ENCODE assay signal across 8 cellular contexts in the genomic region with DNA sequence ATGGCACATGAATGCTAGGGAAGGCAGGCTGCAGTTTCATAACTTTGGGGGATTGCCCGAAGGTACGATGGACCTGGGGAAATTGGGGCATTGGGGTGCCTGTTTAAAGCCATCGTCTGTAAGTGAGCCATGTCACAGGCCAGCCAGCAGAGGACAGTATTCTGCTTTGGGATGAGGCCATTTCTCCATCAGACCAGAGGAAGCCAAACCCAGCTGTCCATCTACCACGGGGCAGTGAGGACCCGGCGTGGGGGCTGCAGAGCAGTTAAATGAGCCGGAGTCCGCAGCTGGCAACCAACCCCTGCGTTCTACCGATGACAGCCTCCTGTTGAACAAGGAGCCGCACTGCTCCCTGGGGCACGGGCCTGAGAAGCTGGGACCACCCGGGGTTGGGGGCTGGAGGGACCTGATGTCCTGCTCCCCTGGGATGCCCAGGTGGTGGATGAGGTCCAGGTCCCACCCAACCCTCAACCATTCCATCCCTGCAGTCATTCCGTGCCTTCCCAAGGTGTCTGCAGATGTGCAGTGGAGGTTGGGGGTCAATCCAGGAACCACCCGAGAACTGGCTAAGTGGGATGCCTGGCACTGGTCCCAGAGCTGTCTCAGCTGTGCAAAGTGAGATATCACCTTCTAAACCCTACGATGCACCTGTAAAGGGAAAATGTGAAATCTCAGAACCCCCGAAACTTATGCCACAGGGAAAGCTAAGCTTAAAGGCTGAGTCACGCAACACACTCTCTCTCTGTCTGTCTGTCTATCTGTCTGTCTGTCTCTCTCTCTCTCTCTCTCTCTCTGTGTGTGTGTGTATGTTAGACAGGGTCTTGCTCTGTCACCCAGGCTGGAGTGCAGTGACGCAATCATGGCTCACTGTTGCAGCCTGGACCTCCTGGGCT. TPM values are rescaled to one million over a fixed set of nuclear protein-coding genes. Genes with fewer than 3 reads are reported as not detected.
DNase-seq lines count a peak whose midpoint lies in the region; ATAC-seq, FAIRE-seq and TF ChIP-seq lines count a peak whose summit lies in the region.

No MANE protein-coding gene starts in this region.

- peak; percentile 63 to 94 (median 88) for TF ChIP-seq CTCF in pancreas (IDR thresholded peaks at IDR 0.05)

- intact Hi-C loops in pancreas (cut with DNase I) = loop anchor here in 2 of 3 donors (5.0 to 10.0 kb wide), 2 partner anchors 156 to 158 kb away; no protein-coding TSS in a partner anchor

- H3K36me3 ChIP-seq in pancreas = no peaks in the 10 kb centered on the region

- no peaks in the 10 kb centered on the region for H3K9me3 Mint-ChIP-seq in activated naive CD4-positive, alpha-beta T cell treated with anti-CD3 and anti-CD28 coated beads, Interleukin-2, amount 50 U/mL, for 72 hours

- H3K27ac Mint-ChIP-seq in activated naive CD4-positive, alpha-beta T cell treated with anti-CD3 and anti-CD28 coated beads, Interleukin-2, amount 50 U/mL, for 72 hours = no peak overlapping the region

- H3K9me3 ChIP-seq in pancreas = no peaks in the 10 kb centered on the region

- no peaks in the 10 kb centered on the region for H3K36me3 Mint-ChIP-seq in activated naive CD4-positive, alpha-beta T cell treated with anti-CD3 and anti-CD28 coated beads, Interleukin-2, amount 50 U/mL, for 72 hours

- ATAC-seq in activated naive CD4-positive, alpha-beta T cell treated with anti-CD3 and anti-CD28 coated beads, Interleukin-2, amount 50 U/mL, for 72 hours = peak; percentile 67 to 71
- ATAC-seq in pancreas (peak; percentile 85 to 98 (median 97)), GM18907 (IDR thresholded peaks at IDR 0.05; ENCODE audit: unreplicated experiment) (no peak)

- 30 to 31% methylated on average over 19 of the region's 19 CpGs for WGBS in pancreas, 2 donors

- H3K27ac ChIP-seq in pancreas = no peak overlapping the region

- FAIRE-seq in RCC 7860 (lab: Jason Lieb, UNC) (no peak), pancreas (lab: Jason Lieb, UNC) (no peak)

- DNase-seq in EL (peak; percentile 60), Kasumi-1 (lab: John Stamatoyannopoulos, UW) (peak; percentile 65 to 77), RCC 7860 (ENCODE audit: low spot score) (peak; percentile 53), glomerular visceral epithelial cell (ENCODE audit: extremely low spot score) (peak; percentile 57), pancreas (peak; percentile 37 to 74 (median 54)), T1000 (lab: John Stamatoyannopoulos, UW) (no peak)
- peak in 1 of 2 donors; percentile 27 for DNase-seq in activated naive CD4-positive, alpha-beta T cell treated with anti-CD3 and anti-CD28 coated beads, Interleukin-2, amount 50 U/mL, for 72 hours (ENCODE audit: low spot score in 2 of 2)

- no peak overlapping the region for H3K4me3 ChIP-seq in pancreas

- no peaks in the 10 kb centered on the region for H3K4me1 ChIP-seq in pancreas

- no peaks in the 10 kb centered on the region for H3K27me3 ChIP-seq in pancreas

RNA-seq across cellular contexts. Expression of a gene that starts 12.1 kb away (rescaled TPM):
- total RNA-seq in activated naive CD4-positive, alpha-beta T cell treated with anti-CD3 and anti-CD28 coated beads, Interleukin-2, amount 50 U/mL, for 72 hours = 10 to 100 TPM; 14.5 to 26.3 TPM
- total RNA-seq in pancreas = 10 to 100 TPM; 21.6 to 32.0 (median 25.1) TPM
- polyA plus RNA-seq in pancreas = 100 to 1,000 TPM in 1 of 2 donors, 10 to 100 TPM in 1; 64.5 to 106 TPM

RNA-seq across cellular contexts. Expression of a gene that starts 48.2 kb away (rescaled TPM):
- 10 to 100 TPM; 22.7 to 40.9 TPM for total RNA-seq in activated naive CD4-positive, alpha-beta T cell treated with anti-CD3 and anti-CD28 coated beads, Interleukin-2, amount 50 U/mL, for 72 hours
- total RNA-seq in pancreas = 10 to 100 TPM; 29.7 to 71.6 (median 41.7) TPM
- 10 to 100 TPM; 84.2 to 99.0 TPM for polyA plus RNA-seq in pancreas

RNA-seq across cellular contexts. Expression of a gene that starts 53.1 kb away (rescaled TPM):
- not detected for total RNA-seq in activated naive CD4-positive, alpha-beta T cell treated with anti-CD3 and anti-CD28 coated beads, Interleukin-2, amount 50 U/mL, for 72 hours
- total RNA-seq in pancreas = under 1 TPM in 1 of 6 donors, not detected in 5; 0.37 TPM
- not detected for polyA plus RNA-seq in pancreas
